ENCODE assay signal across 1 cellular context in the genomic region with DNA sequence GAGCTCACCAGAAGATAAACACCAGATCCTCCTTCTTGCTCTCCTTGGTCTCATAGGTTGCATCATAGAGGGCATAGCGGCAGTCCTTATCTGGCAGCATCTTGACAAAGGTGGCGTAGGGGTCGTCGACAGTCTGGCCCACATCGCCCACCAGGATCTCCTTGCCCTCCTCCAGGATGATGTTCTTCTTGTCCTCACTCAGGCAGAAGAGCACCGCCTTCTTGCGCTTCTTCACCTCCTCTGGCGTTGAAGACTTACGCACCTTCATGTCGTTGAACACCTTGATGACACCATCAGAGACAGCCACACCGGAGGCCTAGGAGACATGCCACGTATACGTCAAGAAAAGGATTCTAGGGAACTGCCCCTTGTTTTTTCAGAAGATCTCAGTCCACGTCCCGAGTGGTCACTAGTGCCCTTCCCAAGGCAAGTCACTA.
TF ChIP-seq lines count a peak whose summit lies in the region.

No MANE protein-coding gene starts in this region.

TF ChIP-seq in neural cell, 6 proteins besides CTCF, POLR2A, EP300 and RAD21 (continued from another document):
- TF ChIP-seq, protein P1, sequence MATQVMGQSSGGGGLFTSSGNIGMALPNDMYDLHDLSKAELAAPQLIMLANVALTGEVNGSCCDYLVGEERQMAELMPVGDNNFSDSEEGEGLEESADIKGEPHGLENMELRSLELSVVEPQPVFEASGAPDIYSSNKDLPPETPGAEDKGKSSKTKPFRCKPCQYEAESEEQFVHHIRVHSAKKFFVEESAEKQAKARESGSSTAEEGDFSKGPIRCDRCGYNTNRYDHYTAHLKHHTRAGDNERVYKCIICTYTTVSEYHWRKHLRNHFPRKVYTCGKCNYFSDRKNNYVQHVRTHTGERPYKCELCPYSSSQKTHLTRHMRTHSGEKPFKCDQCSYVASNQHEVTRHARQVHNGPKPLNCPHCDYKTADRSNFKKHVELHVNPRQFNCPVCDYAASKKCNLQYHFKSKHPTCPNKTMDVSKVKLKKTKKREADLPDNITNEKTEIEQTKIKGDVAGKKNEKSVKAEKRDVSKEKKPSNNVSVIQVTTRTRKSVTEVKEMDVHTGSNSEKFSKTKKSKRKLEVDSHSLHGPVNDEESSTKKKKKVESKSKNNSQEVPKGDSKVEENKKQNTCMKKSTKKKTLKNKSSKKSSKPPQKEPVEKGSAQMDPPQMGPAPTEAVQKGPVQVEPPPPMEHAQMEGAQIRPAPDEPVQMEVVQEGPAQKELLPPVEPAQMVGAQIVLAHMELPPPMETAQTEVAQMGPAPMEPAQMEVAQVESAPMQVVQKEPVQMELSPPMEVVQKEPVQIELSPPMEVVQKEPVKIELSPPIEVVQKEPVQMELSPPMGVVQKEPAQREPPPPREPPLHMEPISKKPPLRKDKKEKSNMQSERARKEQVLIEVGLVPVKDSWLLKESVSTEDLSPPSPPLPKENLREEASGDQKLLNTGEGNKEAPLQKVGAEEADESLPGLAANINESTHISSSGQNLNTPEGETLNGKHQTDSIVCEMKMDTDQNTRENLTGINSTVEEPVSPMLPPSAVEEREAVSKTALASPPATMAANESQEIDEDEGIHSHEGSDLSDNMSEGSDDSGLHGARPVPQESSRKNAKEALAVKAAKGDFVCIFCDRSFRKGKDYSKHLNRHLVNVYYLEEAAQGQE (IDR thresholded peaks at IDR 0.05; ENCODE audit: borderline replicate concordance), result no peak
- TF ChIP-seq SMC3 (conservative IDR thresholded peaks at IDR 0.05; ENCODE audit: poor library complexity), result no peak
- TF ChIP-seq MXI1 (conservative IDR thresholded peaks at IDR 0.05; ENCODE audit: poor library complexity, severe bottlenecking), result no peak
- TF ChIP-seq TAF1 (IDR thresholded peaks at IDR 0.05; ENCODE audit: low read depth), result no peak
